ENCODE assay signal across 9 cellular contexts in the genomic region with DNA sequence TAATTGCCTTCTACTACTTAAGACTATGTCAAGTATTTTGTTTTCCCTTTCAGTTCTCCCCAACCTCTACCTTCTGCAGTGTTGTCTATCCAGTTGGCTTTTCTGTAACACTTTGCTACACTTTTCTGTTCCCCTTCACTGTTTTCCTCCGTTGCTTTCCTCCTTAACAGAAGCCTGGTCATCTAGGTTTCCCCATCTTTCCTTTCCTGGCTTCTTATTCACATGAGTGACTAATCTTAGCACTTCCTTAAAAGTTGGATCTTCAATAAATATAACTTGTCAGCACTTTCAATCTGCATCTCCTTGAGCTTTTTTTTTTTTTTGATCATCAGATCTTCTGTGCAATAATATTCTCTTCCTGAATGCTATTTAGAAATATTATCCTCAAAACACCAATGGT. TPM values are rescaled to one million over a fixed set of nuclear protein-coding genes. Genes with fewer than 3 reads are reported as not detected.
A peak's percentile ranks its signal among the peaks of the same experiment; 100 is the strongest.
DNase-seq lines count a peak whose midpoint lies in the region; ATAC-seq, FAIRE-seq and TF ChIP-seq lines count a peak whose summit lies in the region.
"Had no signal": no experiment of that assay in that cellular context is flagged by ENCODE, and none has a peak within 500 bp of the region (broad histone marks: within the 10 kb centered on the region; RNA-seq: fewer than 3 reads in every experiment).

No MANE protein-coding gene starts in this region.

- intact Hi-C loops in activated T-helper 2 cell treated with anti-CD3 and anti-CD28 coated beads, Interferon-gamma antibody, Interleukin-2, Interleukin-4, amounts not matched to agents 10 μg/mL and 5 μg/mL and 100 μg/mL, durations not matched to agents 14 hours and 24 hours and 36 hours (cut with micrococcal nuclease): no loop called here
- intact Hi-C loops in head of caudate nucleus (cut with DNase I): no loop called here

- H3K9me3 Mint-ChIP-seq in activated T-helper 2 cell treated with anti-CD3 and anti-CD28 coated beads, Interferon-gamma antibody, Interleukin-2, Interleukin-4, amounts not matched to agents 10 μg/mL and 5 μg/mL and 100 μg/mL, durations not matched to agents 14 hours and 24 hours and 36 hours: peaks cover 11% of the 10 kb centered on the region
- peaks cover 4% of the 10 kb centered on the region for H3K9me3 Mint-ChIP-seq in natural killer cell treated with Interleukin-12 subunit alpha and Interleukin-12 subunit beta and Interleukin-15 and Interleukin-18, amount 100 ng/mL, for 72 hours

- no peak for TF ChIP-seq POLR2A in H54 (IDR thresholded peaks at IDR 0.05; ENCODE audit: low read depth, low read length)

- peak; percentile 38 for FAIRE-seq in H54 (lab: Jason Lieb, UNC)

- peak; percentile 16 for DNase-seq in AG20443 (ENCODE audit: low spot score)
- DNase-seq in H54 (ENCODE audit: insufficient read length, low spot score): no peak
- no peak for DNase-seq in activated T-helper 2 cell treated with anti-CD3 and anti-CD28 coated beads, Interferon-gamma antibody, Interleukin-2, Interleukin-4, amounts not matched to agents 10 μg/mL and 5 μg/mL and 100 μg/mL, durations not matched to agents 14 hours and 24 hours and 36 hours (ENCODE audit: low spot score)
- no peak for DNase-seq in natural killer cell treated with Interleukin-12 subunit alpha and Interleukin-12 subunit beta and Interleukin-15 and Interleukin-18, amount 100 ng/mL, for 72 hours (ENCODE audit: low spot score)
- DNase-seq in head of caudate nucleus: no peak
- no peak for DNase-seq in NCI-H128 (lab: John Stamatoyannopoulos, UW; ENCODE audit: unreplicated experiment)
- no peak for DNase-seq in NCI-H1436 treated with DMSO at 0.1 percent for 48 hours (lab: John Stamatoyannopoulos, UW)

- no peak for ATAC-seq in natural killer cell treated with Interleukin-12 subunit alpha and Interleukin-12 subunit beta and Interleukin-15 and Interleukin-18, amount 100 ng/mL, for 72 hours
- no peak for ATAC-seq in HG03175 (IDR thresholded peaks at IDR 0.05; ENCODE audit: unreplicated experiment)

- H3K4me3 Mint-ChIP-seq in activated T-helper 2 cell treated with anti-CD3 and anti-CD28 coated beads, Interferon-gamma antibody, Interleukin-2, Interleukin-4, amounts not matched to agents 10 μg/mL and 5 μg/mL and 100 μg/mL, durations not matched to agents 14 hours and 24 hours and 36 hours (ENCODE audit: low read depth): peak overlapping the region; percentile 27
- H3K4me3 Mint-ChIP-seq in natural killer cell treated with Interleukin-12 subunit alpha and Interleukin-12 subunit beta and Interleukin-15 and Interleukin-18, amount 100 ng/mL, for 72 hours: peak overlapping the region; percentile 29

- peaks cover 21% of the 10 kb centered on the region for H3K36me3 Mint-ChIP-seq in activated T-helper 2 cell treated with anti-CD3 and anti-CD28 coated beads, Interferon-gamma antibody, Interleukin-2, Interleukin-4, amounts not matched to agents 10 μg/mL and 5 μg/mL and 100 μg/mL, durations not matched to agents 14 hours and 24 hours and 36 hours (ENCODE audit: low read depth)
- peaks cover 10% of the 10 kb centered on the region for H3K36me3 Mint-ChIP-seq in natural killer cell treated with Interleukin-12 subunit alpha and Interleukin-12 subunit beta and Interleukin-15 and Interleukin-18, amount 100 ng/mL, for 72 hours

- H3K27ac Mint-ChIP-seq in activated T-helper 2 cell treated with anti-CD3 and anti-CD28 coated beads, Interferon-gamma antibody, Interleukin-2, Interleukin-4, amounts not matched to agents 10 μg/mL and 5 μg/mL and 100 μg/mL, durations not matched to agents 14 hours and 24 hours and 36 hours: no peak overlapping the region
- peak overlapping the region; percentile 3 to 4 for H3K27ac Mint-ChIP-seq in natural killer cell treated with Interleukin-12 subunit alpha and Interleukin-12 subunit beta and Interleukin-15 and Interleukin-18, amount 100 ng/mL, for 72 hours

- H3K27me3 Mint-ChIP-seq in activated T-helper 2 cell treated with anti-CD3 and anti-CD28 coated beads, Interferon-gamma antibody, Interleukin-2, Interleukin-4, amounts not matched to agents 10 μg/mL and 5 μg/mL and 100 μg/mL, durations not matched to agents 14 hours and 24 hours and 36 hours (ENCODE audit: low read depth): peaks cover 3% of the 10 kb centered on the region
- H3K27me3 Mint-ChIP-seq in natural killer cell treated with Interleukin-12 subunit alpha and Interleukin-12 subunit beta and Interleukin-15 and Interleukin-18, amount 100 ng/mL, for 72 hours: no peaks in the 10 kb centered on the region

- peaks cover 32% of the 10 kb centered on the region for H3K4me1 Mint-ChIP-seq in activated T-helper 2 cell treated with anti-CD3 and anti-CD28 coated beads, Interferon-gamma antibody, Interleukin-2, Interleukin-4, amounts not matched to agents 10 μg/mL and 5 μg/mL and 100 μg/mL, durations not matched to agents 14 hours and 24 hours and 36 hours (ENCODE audit: low read depth)
- peaks cover 37% of the 10 kb centered on the region in 2 donors for H3K4me1 Mint-ChIP-seq in natural killer cell treated with Interleukin-12 subunit alpha and Interleukin-12 subunit beta and Interleukin-15 and Interleukin-18, amount 100 ng/mL, for 72 hours (ENCODE audit: low read depth in 2 of 2)

RNA-seq across cellular contexts. Expression of a gene that starts 2.8 kb away (rescaled TPM):
- total RNA-seq in activated T-helper 2 cell treated with anti-CD3 and anti-CD28 coated beads, Interferon-gamma antibody, Interleukin-2, Interleukin-4, amounts not matched to agents 10 μg/mL and 5 μg/mL and 100 μg/mL, durations not matched to agents 14 hours and 24 hours and 36 hours: 112 and 114 TPM in 2 replicates
- total RNA-seq in natural killer cell treated with Interleukin-12 subunit alpha and Interleukin-12 subunit beta and Interleukin-15 and Interleukin-18, amount 100 ng/mL, for 72 hours: 100 to 1,000 TPM; 139 to 149 TPM
- total RNA-seq: MCF 10A had no signal

RNA-seq across cellular contexts. Expression of a gene that starts 56.1 kb away (rescaled TPM):
- 7.5 and 8.8 TPM in 2 replicates for total RNA-seq in activated T-helper 2 cell treated with anti-CD3 and anti-CD28 coated beads, Interferon-gamma antibody, Interleukin-2, Interleukin-4, amounts not matched to agents 10 μg/mL and 5 μg/mL and 100 μg/mL, durations not matched to agents 14 hours and 24 hours and 36 hours
- total RNA-seq in natural killer cell treated with Interleukin-12 subunit alpha and Interleukin-12 subunit beta and Interleukin-15 and Interleukin-18, amount 100 ng/mL, for 72 hours: 10 to 100 TPM; 59.4 to 60.4 TPM
